In genomic region chr1:204410764-204411450, GRCh38 we compare ENCODE assay signal across 8 cellular contexts. TPM values are rescaled to one million over a fixed set of nuclear protein-coding genes. Genes with fewer than 3 reads are reported as not detected.
DNase-seq lines count a peak whose midpoint lies in the region; ATAC-seq and TF ChIP-seq lines count a peak whose summit lies in the region.

No MANE protein-coding gene starts in this region.

- H3K4me1 ChIP-seq in mucosa of rectum (ENCODE audit: control insufficient read depth in 2 of 2, insufficient read depth in 2 of 2, low read length in 2 of 2) (peaks cover 6 to 7% of the 10 kb centered on the region in 2 donors), transverse colon (peaks cover 8 to 25% (median 22%) of the 10 kb centered on the region in 4 donors)

- TF ChIP-seq CTCF in transverse colon (IDR thresholded peaks at IDR 0.05): no peak

- peak overlapping the region; percentile 99 to 100 for H3K9ac ChIP-seq in mucosa of rectum (ENCODE audit: low read depth in 1 of 2, low read length in 2 of 2)

- WGBS in transverse colon (ENCODE audit: low coverage in 1 of 2), 2 donors: 0 to 3% methylated on average over 6 to 36 of the region's 38 CpGs

- in situ Hi-C loops in transverse colon (cut with MboI; ENCODE audit: low pct_ligation_motif_present in 1 of 4, low pct_unique_long_range_greater_than_20kb in 1 of 4, low sequenced_read_pairs in 3 of 4): no loop called here

- H3K36me3 ChIP-seq in mucosa of rectum (ENCODE audit: control insufficient read depth in 2 of 2, insufficient read depth in 2 of 2, low read length in 2 of 2) (peaks cover 2% of the 10 kb centered on the region in 2 donors), transverse colon (peaks cover 0 to 3% (median 0%) of the 10 kb centered on the region in 4 donors)

- ATAC-seq in GM21619 (IDR thresholded peaks at IDR 0.05; ENCODE audit: unreplicated experiment): peak; percentile 23

- no peaks in the 10 kb centered on the region for H3K9me3 ChIP-seq in mucosa of rectum (ENCODE audit: control insufficient read depth in 2 of 2, low read length in 2 of 2)
- H3K9me3 ChIP-seq in transverse colon: no peaks in the 10 kb centered on the region

- no peaks in the 10 kb centered on the region for H3K27me3 ChIP-seq in mucosa of rectum (ENCODE audit: control insufficient read depth in 2 of 2, insufficient read depth in 2 of 2, low read length in 2 of 2)
- no peaks in the 10 kb centered on the region for H3K27me3 ChIP-seq in transverse colon

- H3K27ac ChIP-seq in epithelial cell of prostate: peak overlapping the region; percentile 95
- H3K27ac ChIP-seq in mucosa of rectum (ENCODE audit: low read depth in 2 of 2, low read length in 2 of 2): peak overlapping the region; percentile 100
- peak overlapping the region; percentile 97 to 100 (median 100) for H3K27ac ChIP-seq in transverse colon

- intact Hi-C loops in transverse colon (cut with DNase I; ENCODE audit: low total_unique reads): no loop called here

- peak; percentile 42 for DNase-seq in NCI-H345 (lab: John Stamatoyannopoulos, UW)
- no peak for DNase-seq in NCI-H345 treated with DMSO at 0.1 percent for 48 hours (lab: John Stamatoyannopoulos, UW; ENCODE audit: unreplicated experiment)
- DNase-seq in Jurkat, Clone E6-1 (ENCODE audit: low read depth, low spot score): no peak
- DNase-seq in activated CD4-positive, alpha-beta T cell treated with anti-CD3 and anti-CD28 coated beads, Interleukin-2, amount 50 U/mL, for 48 hours: peak; percentile 32 to 39
- no peak for DNase-seq in epithelial cell of prostate (ENCODE audit: low read depth, low spot score)
- peak; percentile 62 for DNase-seq in transverse colon

- TF ChIP-seq EP300 in transverse colon (IDR thresholded peaks at IDR 0.05; ENCODE audit: low read depth): no peak

- peak; percentile 0 for TF ChIP-seq POLR2A in transverse colon (IDR thresholded peaks at IDR 0.05)

- peak overlapping the region; percentile 97 for H3K4me3 ChIP-seq in Jurkat, Clone E6-1 (ENCODE audit: low read length)
- H3K4me3 ChIP-seq in mucosa of rectum (ENCODE audit: low read length in 2 of 2) (peak overlapping the region; percentile 83 to 99), transverse colon (peak overlapping the region; percentile 63 to 94 (median 82))

RNA-seq across cellular contexts. Expression of gene PPP1R15B, which starts 0.7 kb away (rescaled TPM):
- polyA plus RNA-seq in Jurkat, Clone E6-1 (2012; ENCODE audit: insufficient read depth, insufficient read length): 17.1 TPM
- 10 to 100 TPM; 30.8 to 74.2 (median 54.5) TPM for total RNA-seq in transverse colon

RNA-seq across cellular contexts. Expression of gene PLEKHA6, which starts 51.2 kb away (rescaled TPM):
- 0.79 TPM for polyA plus RNA-seq in Jurkat, Clone E6-1 (2012; ENCODE audit: insufficient read depth, insufficient read length)
- total RNA-seq in transverse colon: 100 to 1,000 TPM in 1 of 4 donors, 10 to 100 TPM in 3; 58.7 to 209 (median 97.9) TPM

Comparison
In these comparisons a context has a peak if more than half of its experiments do, and no peak if none do; other contexts are left out.
1. DNase-seq: peak in NCI-H345 (single experiment), activated CD4-positive, alpha-beta T cell treated with anti-CD3 and anti-CD28 coated beads, Interleukin-2, amount 50 U/mL, for 48 hours (2 of 2) and transverse colon (single experiment); none in NCI-H345 treated with DMSO at 0.1 percent for 48 hours (single experiment), Jurkat, Clone E6-1 (single experiment) and epithelial cell of prostate (single experiment).
2. Peak in every context shown above with its lines, with median percentiles within 50 percentile points of each other: H3K4me3 ChIP-seq and H3K27ac ChIP-seq.